8 cellular contexts compared by ENCODE assay signal in the genomic region with DNA sequence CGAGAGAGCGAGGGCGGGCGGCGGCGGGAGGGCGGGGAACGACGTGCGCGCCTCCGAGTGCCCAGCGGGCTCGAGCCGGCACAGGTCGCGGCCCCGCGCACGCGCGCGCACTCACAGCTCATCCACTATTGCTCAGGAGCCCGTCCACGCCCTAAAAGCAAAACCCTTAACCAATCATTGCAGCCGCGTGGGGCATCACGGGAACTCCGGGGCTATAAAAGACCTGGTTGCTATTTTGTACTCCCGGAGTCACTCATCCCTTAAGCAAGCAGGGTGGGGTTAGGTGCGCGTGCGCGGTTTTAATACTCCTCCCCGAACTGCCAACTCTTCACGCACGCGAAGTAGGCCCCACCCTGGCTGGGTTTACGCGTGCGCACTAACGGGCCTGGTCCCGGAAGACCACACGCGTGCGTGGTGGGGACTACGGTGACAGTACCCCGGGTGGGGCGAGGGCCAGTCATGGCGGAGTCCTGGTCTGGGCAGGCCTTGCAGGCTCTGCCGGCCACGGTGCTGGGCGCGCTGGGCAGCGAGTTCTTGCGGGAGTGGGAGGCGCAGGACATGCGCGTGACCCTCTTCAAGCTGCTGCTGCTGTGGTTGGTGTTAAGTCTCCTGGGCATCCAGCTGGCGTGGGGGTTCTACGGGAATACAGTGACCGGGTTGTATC. TPM values are rescaled to one million over a fixed set of nuclear protein-coding genes. Genes with fewer than 3 reads are reported as not detected.
A peak's percentile ranks its signal among the peaks of the same experiment; 100 is the strongest.
DNase-seq lines count a peak whose midpoint lies in the region; ATAC-seq lines count a peak whose summit lies in the region.

A gene (minus strand): TSS at position 9 of the 664 bp plus-strand sequence. CDS start 36,387 bp downstream, outside the sequence.
A gene with protein sequence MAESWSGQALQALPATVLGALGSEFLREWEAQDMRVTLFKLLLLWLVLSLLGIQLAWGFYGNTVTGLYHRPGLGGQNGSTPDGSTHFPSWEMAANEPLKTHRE (plus strand): TSS at position 456 of the 664 bp plus-strand sequence. CDS start 4 bp downstream, at position 460.

- peak within 1 kb of the TSS; percentile 99 for H3K9ac ChIP-seq in NT2/D1 (ENCODE audit: insufficient read length, low read depth)
- H3K9ac ChIP-seq in endocrine pancreas (ENCODE audit: control insufficient read depth, insufficient read depth, low read length), result peak within 1 kb of the TSS; percentile 81
- H3K9ac ChIP-seq in mesenchymal stem cell (ENCODE audit: low read length), result peak within 1 kb of the TSS; percentile 96

- H2AK5ac ChIP-seq in mesenchymal stem cell (ENCODE audit: low read length, severe bottlenecking), result peak within 1 kb of the TSS; percentile 90

- ATAC-seq in GM21381 (IDR thresholded peaks at IDR 0.05; ENCODE audit: unreplicated experiment), result peak; percentile 74
- peak; percentile 85 for ATAC-seq in activated CD8-positive, alpha-beta memory T cell treated with anti-CD3 and anti-CD28 coated beads, Interleukin-2, amount 10 ng/mL, durations not matched to agents 7 days and 5 days

- CTCF ChIA-PET in activated CD8-positive, alpha-beta memory T cell treated with anti-CD3 and anti-CD28 coated beads, Interleukin-2, amount 10 ng/mL, durations not matched to agents 7 days and 5 days (lab: Charles Lee), result interaction anchor here (1.1 to 3.1 kb wide), 8 partner anchors 17 to 319 kb away, joined by 3 to 21 read pairs (median 5); a partner anchor contains a TSS

- peak within 1 kb of the TSS; percentile 92 for H3K27ac Mint-ChIP-seq in activated CD8-positive, alpha-beta memory T cell treated with anti-CD3 and anti-CD28 coated beads, Interleukin-2, amount 10 ng/mL, durations not matched to agents 7 days and 5 days

- no peaks in the 10 kb centered on the region for H3K27me3 ChIP-seq in NT2/D1 (ENCODE audit: insufficient read depth, insufficient read length)
- no peaks in the 10 kb centered on the region for H3K27me3 ChIP-seq in endocrine pancreas (ENCODE audit: control insufficient read depth, insufficient read depth, low read length)
- no peaks in the 10 kb centered on the region for H3K27me3 ChIP-seq in mesenchymal stem cell (ENCODE audit: control insufficient read depth in 1 of 2, insufficient read depth in 1 of 2, low read length in 2 of 2)

- H3K4me3 Mint-ChIP-seq in activated CD8-positive, alpha-beta memory T cell treated with anti-CD3 and anti-CD28 coated beads, Interleukin-2, amount 10 ng/mL, durations not matched to agents 7 days and 5 days, result peak within 1 kb of the TSS; percentile 95

- H3K4ac ChIP-seq in mesenchymal stem cell (ENCODE audit: low read depth in 1 of 2, low read length in 2 of 2), result peak within 1 kb of the TSS; percentile 93 to 94

- peak within 1 kb of the TSS; percentile 71 for H3K27ac ChIP-seq in mesenchymal stem cell (ENCODE audit: low read length, poor library complexity, severe bottlenecking)

- H3K23ac ChIP-seq in mesenchymal stem cell (ENCODE audit: low read length in 2 of 2), result peak within 1 kb of the TSS in 1 of 2 experiments; percentile 57

- peak within 1 kb of the TSS; percentile 97 for H4K91ac ChIP-seq in mesenchymal stem cell (ENCODE audit: low read length)

- H3K36me3 Mint-ChIP-seq in activated CD8-positive, alpha-beta memory T cell treated with anti-CD3 and anti-CD28 coated beads, Interleukin-2, amount 10 ng/mL, durations not matched to agents 7 days and 5 days, result peaks cover 45% of the 10 kb centered on the region

- H2BK120ac ChIP-seq in mesenchymal stem cell (ENCODE audit: low read depth, low read length), result peak within 1 kb of the TSS; percentile 97

- peak within 1 kb of the TSS; percentile 72 for H3K4me2 ChIP-seq in mesenchymal stem cell (ENCODE audit: low read length, poor library complexity, severe bottlenecking)

- H3K14ac ChIP-seq in mesenchymal stem cell (ENCODE audit: low read length in 2 of 2), result peak within 1 kb of the TSS; percentile 65 to 98

- peaks cover 26% of the 10 kb centered on the region for H3K79me1 ChIP-seq in mesenchymal stem cell (replicated peaks; ENCODE audit: low read length, poor library complexity, severe bottlenecking)

- H2BK5ac ChIP-seq in mesenchymal stem cell (ENCODE audit: low read depth, low read length, poor library complexity, severe bottlenecking), result peak within 1 kb of the TSS; percentile 34

- peak within 1 kb of the TSS; percentile 99 to 100 for H3K18ac ChIP-seq in mesenchymal stem cell (ENCODE audit: low read depth in 1 of 2, low read length in 2 of 2)

- H3K36me3 ChIP-seq in NT2/D1 (ENCODE audit: insufficient read depth, insufficient read length, low read length) (peaks cover 34% of the 10 kb centered on the region), endocrine pancreas (ENCODE audit: control insufficient read depth, insufficient read depth, low read length) (no peaks in the 10 kb centered on the region), mesenchymal stem cell (ENCODE audit: control insufficient read depth in 1 of 2, insufficient read depth in 2 of 2, low read depth in 1 of 2, low read length in 2 of 2) (peaks cover 17 to 32% of the 10 kb centered on the region in 2 experiments)

- H3K27me3 Mint-ChIP-seq in activated CD8-positive, alpha-beta memory T cell treated with anti-CD3 and anti-CD28 coated beads, Interleukin-2, amount 10 ng/mL, durations not matched to agents 7 days and 5 days, result no peaks in the 10 kb centered on the region

- WGBS in mesenchymal stem cell, result 10% methylated on average over 60 of the region's 62 CpGs

- H3K4me1 Mint-ChIP-seq in activated CD8-positive, alpha-beta memory T cell treated with anti-CD3 and anti-CD28 coated beads, Interleukin-2, amount 10 ng/mL, durations not matched to agents 7 days and 5 days, result peaks cover 62% of the 10 kb centered on the region

- peak within 1 kb of the TSS; percentile 46 for H2AFZ ChIP-seq in mesenchymal stem cell (ENCODE audit: low read depth, low read length)

- H3K9me3 ChIP-seq in NT2/D1 (ENCODE audit: insufficient read depth, low read length), result no peaks in the 10 kb centered on the region
- no peaks in the 10 kb centered on the region for H3K9me3 ChIP-seq in endocrine pancreas (ENCODE audit: control insufficient read depth, low read length)
- no peaks in the 10 kb centered on the region for H3K9me3 ChIP-seq in mesenchymal stem cell (ENCODE audit: control insufficient read depth, low read length)

- peak within 1 kb of the TSS; percentile 98 for H4K8ac ChIP-seq in mesenchymal stem cell (ENCODE audit: low read length)

- no peaks in the 10 kb centered on the region for H3K9me3 Mint-ChIP-seq in activated CD8-positive, alpha-beta memory T cell treated with anti-CD3 and anti-CD28 coated beads, Interleukin-2, amount 10 ng/mL, durations not matched to agents 7 days and 5 days (ENCODE audit: low read depth)

- H3K4me1 ChIP-seq in NT2/D1 (ENCODE audit: insufficient read depth, insufficient read length) (peaks cover 8% of the 10 kb centered on the region), endocrine pancreas (ENCODE audit: control insufficient read depth, insufficient read depth, low read length) (peaks cover 12% of the 10 kb centered on the region), mesenchymal stem cell (ENCODE audit: control insufficient read depth, insufficient read depth, low read depth, low read length) (peaks cover 23% of the 10 kb centered on the region)

- H2BK12ac ChIP-seq in mesenchymal stem cell (ENCODE audit: low read length in 2 of 2), result peak within 1 kb of the TSS; percentile 3 to 94

- H2BK15ac ChIP-seq in mesenchymal stem cell (ENCODE audit: low read depth, poor library complexity, severe bottlenecking), result peak within 1 kb of the TSS; percentile 15

- peak within 1 kb of the TSS; percentile 92 for H3K4me3 ChIP-seq in NT2/D1 (ENCODE audit: insufficient read length, low read depth)
- peak within 1 kb of the TSS; percentile 98 for H3K4me3 ChIP-seq in endocrine pancreas (ENCODE audit: control insufficient read depth, insufficient read depth, low read length)
- H3K4me3 ChIP-seq in mesenchymal stem cell (ENCODE audit: insufficient read depth in 1 of 2, low read depth in 1 of 2, low read length in 2 of 2), result peak within 1 kb of the TSS; percentile 93 to 97

- DNase-seq in COR-L47 (lab: John Stamatoyannopoulos, UW) (peak; percentile 96), HUDEP-2 (lab: John Stamatoyannopoulos, UW; ENCODE audit: unreplicated experiment in 76 of 76) (peak in 75 of 76 experiments; percentile 84 to 100 (median 97)), NT2/D1 (ENCODE audit: low read depth, low spot score) (peak; percentile 98), mesenchymal stem cell (peak; percentile 100)
- DNase-seq in activated CD8-positive, alpha-beta memory T cell treated with anti-CD3 and anti-CD28 coated beads, Interleukin-2, amount 10 ng/mL, durations not matched to agents 7 days and 5 days, result peak; percentile 99
- DNase-seq in stimulated activated CD8-positive, alpha-beta memory T cell treated with anti-CD3 and anti-CD28 coated beads, Interleukin-12 subunit alpha, Interleukin-12 subunit beta, amount 100 ng/mL, for 4 hours (ENCODE audit: low read depth), result peak; percentile 98

RNA-seq across cellular contexts. Expression of the first gene that starts in this region (rescaled TPM):
- 100 to 1,000 TPM; 439 to 539 TPM for total RNA-seq in activated CD8-positive, alpha-beta memory T cell treated with anti-CD3 and anti-CD28 coated beads, Interleukin-2, amount 10 ng/mL, durations not matched to agents 7 days and 5 days
- 552 TPM for polyA plus RNA-seq in mesenchymal stem cell (2013, experiment 1 of 2)
- polyA plus RNA-seq in mesenchymal stem cell (2013, experiment 2 of 2), result 568 TPM

RNA-seq across cellular contexts. Expression of the second gene that starts in this region (rescaled TPM):
- total RNA-seq in activated CD8-positive, alpha-beta memory T cell treated with anti-CD3 and anti-CD28 coated beads, Interleukin-2, amount 10 ng/mL, durations not matched to agents 7 days and 5 days, result 10 to 100 TPM; 27.7 to 28.0 TPM
- polyA plus RNA-seq in mesenchymal stem cell (2013, experiment 1 of 2), result 12.8 TPM
- polyA plus RNA-seq in mesenchymal stem cell (2013, experiment 2 of 2), result 13.2 TPM

Comparison
In these comparisons a context has a peak if more than half of its experiments do, and no peak if none do; other contexts are left out.
1. Peak in every context shown above with its lines: DNase-seq, ATAC-seq, H3K4me3 ChIP-seq and H3K27ac ChIP-seq.